Comparison of ENCODE assay signal across 13 cellular contexts in the genomic region with DNA sequence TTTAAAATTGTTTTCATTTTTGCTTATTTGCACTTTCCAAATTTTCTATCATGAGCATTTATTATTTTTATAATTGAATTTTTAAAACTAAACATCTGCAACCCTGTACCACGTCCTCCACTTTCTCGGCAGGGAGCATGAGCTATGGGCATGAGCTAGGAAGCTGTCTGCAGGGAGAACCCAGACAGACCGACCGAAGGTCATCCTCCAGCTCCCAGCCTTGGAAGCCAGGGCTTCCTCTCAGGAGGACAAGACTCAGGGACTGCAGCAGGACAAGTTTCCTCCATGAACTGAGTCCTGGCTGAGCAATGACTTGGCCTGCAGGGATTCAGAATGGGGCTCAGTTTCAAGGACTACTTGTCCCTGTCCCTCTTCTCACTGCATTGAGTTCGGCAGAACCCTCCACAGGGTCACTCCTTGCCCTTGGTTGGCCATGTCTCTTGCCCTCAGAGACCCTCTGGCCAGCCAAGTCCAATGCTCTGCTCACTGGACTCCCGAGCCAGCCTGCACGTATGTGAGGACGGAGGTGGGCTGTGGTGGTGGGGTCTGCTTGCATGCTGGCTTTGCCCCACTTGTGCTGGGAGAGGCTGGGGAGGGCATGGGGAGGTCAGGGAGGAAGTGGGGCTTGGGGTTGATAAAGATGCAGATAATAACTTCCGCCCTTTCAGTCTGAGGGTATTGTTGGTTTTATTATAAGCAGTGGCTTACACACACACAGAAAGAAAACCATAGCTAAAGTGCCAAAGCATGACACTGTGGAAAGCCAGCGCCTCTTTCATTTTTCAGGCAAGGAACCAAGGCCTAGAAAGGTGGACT. TPM values are rescaled to one million over a fixed set of nuclear protein-coding genes. Genes with fewer than 3 reads are reported as not detected.
DNase-seq lines count a peak whose midpoint lies in the region; ATAC-seq and TF ChIP-seq lines count a peak whose summit lies in the region.
"Had no signal": no experiment of that assay in that cellular context is flagged by ENCODE, and none has a peak within 500 bp of the region (broad histone marks: within the 10 kb centered on the region; RNA-seq: fewer than 3 reads in every experiment).

No MANE protein-coding gene starts in this region.

- H3K4me1 Mint-ChIP-seq in CD4-positive, alpha-beta T cell (ENCODE audit: low read depth) = peaks cover 4% of the 10 kb centered on the region
- peaks cover 54% of the 10 kb centered on the region for H3K4me1 Mint-ChIP-seq in activated T-helper 2 cell treated with anti-CD3 and anti-CD28 coated beads, Interferon-gamma antibody, Interleukin-2, Interleukin-4, amounts not matched to agents 10 μg/mL and 5 μg/mL and 100 μg/mL, durations not matched to agents 14 hours and 24 hours and 36 hours (ENCODE audit: low read depth)
- peaks cover 12 to 50% (median 33%) of the 10 kb centered on the region in 4 donors for H3K4me1 Mint-ChIP-seq in naive thymus-derived CD8-positive, alpha-beta T cell

- H3K27me3 ChIP-seq in CD4-positive, alpha-beta T cell (ENCODE audit: control insufficient read depth, insufficient read depth, low read length) = no peaks in the 10 kb centered on the region
- H3K27me3 ChIP-seq: esophagus muscularis mucosa, hepatocyte, MG63 had no signal

- H3K27ac Mint-ChIP-seq in CD4-positive, alpha-beta T cell = no peak overlapping the region
- H3K27ac Mint-ChIP-seq in activated T-helper 2 cell treated with anti-CD3 and anti-CD28 coated beads, Interferon-gamma antibody, Interleukin-2, Interleukin-4, amounts not matched to agents 10 μg/mL and 5 μg/mL and 100 μg/mL, durations not matched to agents 14 hours and 24 hours and 36 hours = peak overlapping the region; percentile 28
- peak overlapping the region in 9 of 10 donors; percentile 29 to 83 (median 63) for H3K27ac Mint-ChIP-seq in naive thymus-derived CD8-positive, alpha-beta T cell
- H3K27ac Mint-ChIP-seq: activated naive CD4-positive, alpha-beta T cell treated with anti-CD3 and anti-CD28 coated beads, Interleukin-2, amount 50 U/mL, for 24 hours; neural progenitor cell had no signal

- CTCF ChIA-PET in CD4-positive, alpha-beta T cell (lab: Charles Lee) = no interaction called here

- ATAC-seq in CD4-positive, alpha-beta T cell (ENCODE audit: poor library complexity) = peak; percentile 43
- peak; percentile 71 to 92 for ATAC-seq in naive thymus-derived CD8-positive, alpha-beta T cell
- no peak for ATAC-seq in HG02870 (IDR thresholded peaks at IDR 0.05; ENCODE audit: unreplicated experiment)

- H3K9me3 ChIP-seq in CD4-positive, alpha-beta T cell (ENCODE audit: control insufficient read depth, low read length) = no peaks in the 10 kb centered on the region
- H3K9me3 ChIP-seq: esophagus muscularis mucosa, left ventricle myocardium inferior, MG63 had no signal

- no peak overlapping the region for H3K4me3 Mint-ChIP-seq in CD4-positive, alpha-beta T cell
- peak overlapping the region; percentile 18 for H3K4me3 Mint-ChIP-seq in activated T-helper 2 cell treated with anti-CD3 and anti-CD28 coated beads, Interferon-gamma antibody, Interleukin-2, Interleukin-4, amounts not matched to agents 10 μg/mL and 5 μg/mL and 100 μg/mL, durations not matched to agents 14 hours and 24 hours and 36 hours (ENCODE audit: low read depth)
- peak overlapping the region; percentile 8 to 72 (median 47) for H3K4me3 Mint-ChIP-seq in naive thymus-derived CD8-positive, alpha-beta T cell
- H3K4me3 Mint-ChIP-seq: activated naive CD4-positive, alpha-beta T cell treated with anti-CD3 and anti-CD28 coated beads, Interleukin-2, amount 50 U/mL, for 24 hours; neural progenitor cell had no signal

- H3K36me3 Mint-ChIP-seq in CD4-positive, alpha-beta T cell (ENCODE audit: low read depth) = no peaks in the 10 kb centered on the region
- H3K36me3 Mint-ChIP-seq in activated T-helper 2 cell treated with anti-CD3 and anti-CD28 coated beads, Interferon-gamma antibody, Interleukin-2, Interleukin-4, amounts not matched to agents 10 μg/mL and 5 μg/mL and 100 μg/mL, durations not matched to agents 14 hours and 24 hours and 36 hours (ENCODE audit: low read depth) = peaks cover 9% of the 10 kb centered on the region
- H3K36me3 Mint-ChIP-seq in naive thymus-derived CD8-positive, alpha-beta T cell = no peaks in the 10 kb centered on the region
- H3K36me3 Mint-ChIP-seq: activated naive CD4-positive, alpha-beta T cell treated with anti-CD3 and anti-CD28 coated beads, Interleukin-2, amount 50 U/mL, for 24 hours; neural progenitor cell had no signal

- H3K27ac ChIP-seq in CD4-positive, alpha-beta T cell (ENCODE audit: low read depth, low read length) = no peak overlapping the region
- H3K27ac ChIP-seq: hepatocyte, left ventricle myocardium inferior, neural progenitor cell had no signal

- no peaks in the 10 kb centered on the region for H3K9me3 Mint-ChIP-seq in CD4-positive, alpha-beta T cell
- H3K9me3 Mint-ChIP-seq in activated T-helper 2 cell treated with anti-CD3 and anti-CD28 coated beads, Interferon-gamma antibody, Interleukin-2, Interleukin-4, amounts not matched to agents 10 μg/mL and 5 μg/mL and 100 μg/mL, durations not matched to agents 14 hours and 24 hours and 36 hours = no peaks in the 10 kb centered on the region
- H3K9me3 Mint-ChIP-seq in naive thymus-derived CD8-positive, alpha-beta T cell = no peaks in the 10 kb centered on the region
- H3K9me3 Mint-ChIP-seq: activated naive CD4-positive, alpha-beta T cell treated with anti-CD3 and anti-CD28 coated beads, Interleukin-2, amount 50 U/mL, for 24 hours; neural progenitor cell had no signal

- intact Hi-C loops in CD4-positive, alpha-beta T cell (cut with DNase I, micrococcal nuclease) = no loop called here
- intact Hi-C loops in activated T-helper 2 cell treated with anti-CD3 and anti-CD28 coated beads, Interferon-gamma antibody, Interleukin-2, Interleukin-4, amounts not matched to agents 10 μg/mL and 5 μg/mL and 100 μg/mL, durations not matched to agents 14 hours and 24 hours and 36 hours (cut with micrococcal nuclease) = loop anchor here (1.0 kb wide), 1 partner anchor 22 kb away; no protein-coding TSS in a partner anchor

- no peak for DNase-seq in CD4-positive, alpha-beta T cell
- peak; percentile 63 for DNase-seq in GF-D8 (lab: John Stamatoyannopoulos, UW)
- no peak for DNase-seq in activated T-helper 2 cell treated with anti-CD3 and anti-CD28 coated beads, Interferon-gamma antibody, Interleukin-2, Interleukin-4, amounts not matched to agents 10 μg/mL and 5 μg/mL and 100 μg/mL, durations not matched to agents 14 hours and 24 hours and 36 hours (ENCODE audit: low spot score)
- DNase-seq in naive thymus-derived CD8-positive, alpha-beta T cell = peak in 3 of 10 donors; percentile 42 to 49 (median 47)
- DNase-seq in NCI-H1930 (lab: John Stamatoyannopoulos, UW) = no peak
- DNase-seq in GM19240 (ENCODE audit: insufficient read length, low spot score) = no peak
- DNase-seq: left ventricle myocardium inferior had no signal

- H3K27me3 Mint-ChIP-seq in CD4-positive, alpha-beta T cell = peaks cover 8% of the 10 kb centered on the region
- H3K27me3 Mint-ChIP-seq in activated T-helper 2 cell treated with anti-CD3 and anti-CD28 coated beads, Interferon-gamma antibody, Interleukin-2, Interleukin-4, amounts not matched to agents 10 μg/mL and 5 μg/mL and 100 μg/mL, durations not matched to agents 14 hours and 24 hours and 36 hours (ENCODE audit: low read depth) = peaks cover 6% of the 10 kb centered on the region
- H3K27me3 Mint-ChIP-seq in naive thymus-derived CD8-positive, alpha-beta T cell = peaks cover 0 to 2% (median 0%) of the 10 kb centered on the region in 5 donors
- H3K27me3 Mint-ChIP-seq: activated naive CD4-positive, alpha-beta T cell treated with anti-CD3 and anti-CD28 coated beads, Interleukin-2, amount 50 U/mL, for 24 hours had no signal

- TF ChIP-seq CTCF in CD4-positive, alpha-beta T cell (IDR thresholded peaks at IDR 0.05) = no peak

- POLR2A ChIA-PET in CD4-positive, alpha-beta T cell (lab: Charles Lee) = interaction anchor here (0.5 to 1.1 kb wide), 2 partner anchors 9 to 16 kb away, joined by 3 to 5 read pairs; no protein-coding TSS in a partner anchor
- POLR2A ChIA-PET in naive thymus-derived CD8-positive, alpha-beta T cell (lab: Charles Lee) = interaction anchor here (0.6 to 2.4 kb wide), 5 partner anchors 9 to 340 kb away, joined by 3 to 7 read pairs (median 3); partner anchors contain the start of gene NCL

RNA-seq across cellular contexts. Expression of gene NMUR1, which starts 6.6 kb away (rescaled TPM):
- under 1 TPM; 0.11 to 0.14 TPM for total RNA-seq in CD4-positive, alpha-beta T cell
- total RNA-seq in activated T-helper 2 cell treated with anti-CD3 and anti-CD28 coated beads, Interferon-gamma antibody, Interleukin-2, Interleukin-4, amounts not matched to agents 10 μg/mL and 5 μg/mL and 100 μg/mL, durations not matched to agents 14 hours and 24 hours and 36 hours = 0.16 and 0.28 TPM in 2 replicates
- total RNA-seq in naive thymus-derived CD8-positive, alpha-beta T cell = under 1 TPM in 1 of 2 experiments, not detected in 1; 0.10 TPM
- 1 to 10 TPM in 1 of 3 donors, under 1 TPM in 2; 0.07 to 3.7 (median 0.17) TPM for polyA plus RNA-seq in naive thymus-derived CD8-positive, alpha-beta T cell

RNA-seq across cellular contexts. Expression of gene NCL, which starts 59.4 kb away (rescaled TPM):
- 100 to 1,000 TPM; 387 to 395 TPM for total RNA-seq in CD4-positive, alpha-beta T cell
- 1,292 and 1,329 TPM in 2 replicates for total RNA-seq in activated T-helper 2 cell treated with anti-CD3 and anti-CD28 coated beads, Interferon-gamma antibody, Interleukin-2, Interleukin-4, amounts not matched to agents 10 μg/mL and 5 μg/mL and 100 μg/mL, durations not matched to agents 14 hours and 24 hours and 36 hours
- 100 to 1,000 TPM; 446 to 467 TPM for total RNA-seq in naive thymus-derived CD8-positive, alpha-beta T cell
- 100 to 1,000 TPM; 370 to 590 (median 468) TPM for polyA plus RNA-seq in naive thymus-derived CD8-positive, alpha-beta T cell
